In the genomic region with DNA sequence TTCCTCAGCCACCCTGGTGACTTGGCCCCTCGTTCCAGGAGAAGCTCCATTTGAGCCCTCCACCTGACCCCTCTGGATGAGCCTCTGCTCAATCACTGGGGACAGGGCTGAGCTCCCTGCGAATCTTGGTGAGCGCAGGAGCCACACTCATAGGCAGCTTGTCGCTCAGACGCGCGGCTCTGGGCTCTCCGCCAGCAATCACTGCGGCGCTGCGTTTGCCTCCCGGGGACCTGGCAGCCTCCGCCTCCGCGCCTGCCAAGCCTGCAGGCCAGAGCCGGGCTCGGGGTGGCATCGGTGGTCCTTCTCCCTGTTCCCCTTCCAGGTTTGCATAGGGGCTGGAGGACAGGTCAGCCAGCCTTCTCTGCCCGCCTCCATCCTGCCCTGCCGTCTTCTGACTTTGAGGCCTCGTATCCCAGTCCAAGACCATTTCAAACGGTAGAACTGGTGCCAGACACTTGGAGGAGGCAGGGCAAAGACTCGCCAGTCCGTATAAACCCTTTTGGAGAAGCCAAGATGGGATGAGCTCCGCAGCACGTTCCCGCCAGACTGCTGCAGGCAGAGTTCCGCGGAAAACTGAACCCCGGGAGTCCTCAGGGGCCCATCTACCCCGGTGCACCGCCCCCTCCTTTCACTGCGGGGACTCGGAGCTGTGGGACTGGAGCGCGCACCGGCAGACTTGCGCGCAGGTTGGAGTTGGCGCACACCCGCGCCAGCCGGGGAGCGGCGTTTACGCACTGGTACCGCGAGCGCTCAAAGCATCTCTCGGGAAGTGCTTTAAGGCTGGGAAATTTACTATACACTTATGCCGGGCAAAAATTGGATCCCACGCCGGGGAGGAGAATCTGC, we compare ENCODE assay signal across 7 cellular contexts. TPM values are rescaled to one million over a fixed set of nuclear protein-coding genes. Genes with fewer than 3 reads are reported as not detected.
DNase-seq lines count a peak whose midpoint lies in the region; ATAC-seq and TF ChIP-seq lines count a peak whose summit lies in the region.

No MANE protein-coding gene starts in this region.

- peak overlapping the region; percentile 100 for H3K4me2 ChIP-seq in skeletal muscle satellite cell (ENCODE audit: low read length)

- no peak for TF ChIP-seq CTCF in brain microvascular endothelial cell (IDR thresholded peaks at IDR 0.05; ENCODE audit: low read depth, low read length, missing control alignments)

- H3K27ac ChIP-seq in brain microvascular endothelial cell (no peak overlapping the region), iPS-20b (ENCODE audit: low read length) (no peak overlapping the region)

- H3K4me1 ChIP-seq in iPS-20b (ENCODE audit: insufficient read depth, low read length) (peaks cover 12% of the 10 kb centered on the region; the same call in 1 of the 2 replicates), skeletal muscle satellite cell (ENCODE audit: control insufficient read depth, insufficient read depth, low read length) (peaks cover 20% of the 10 kb centered on the region)

- DNase-seq in NCI-H1417 treated with DMSO at 0.1 percent for 48 hours (lab: John Stamatoyannopoulos, UW) (peak; percentile 26), brain microvascular endothelial cell (no peak)
- DNase-seq in activated CD8-positive, alpha-beta memory T cell treated with anti-CD3 and anti-CD28 coated beads, Interleukin-2, amount 50 U/mL, for 4 hours = no peak

- H3K9ac ChIP-seq in iPS-20b (ENCODE audit: low read depth, low read length) = peak overlapping the region; percentile 48; the same call in 1 of the 2 replicates
- H3K9ac ChIP-seq in skeletal muscle satellite cell (ENCODE audit: low read depth, low read length) = no peak overlapping the region

- no peaks in the 10 kb centered on the region for H3K9me3 ChIP-seq in iPS-20b (ENCODE audit: insufficient read depth, low read depth, low read length)
- no peaks in the 10 kb centered on the region for H3K9me3 ChIP-seq in skeletal muscle satellite cell (replicated peaks; ENCODE audit: low read length)

- H3K4me3 ChIP-seq in brain microvascular endothelial cell (ENCODE audit: low read depth, low read length) (peak overlapping the region; percentile 33), iPS-20b (ENCODE audit: low read length) (peak overlapping the region; percentile 79), skeletal muscle satellite cell (ENCODE audit: low read length) (peak overlapping the region; percentile 65)

- peaks cover 47% of the 10 kb centered on the region for H3K27me3 ChIP-seq in brain microvascular endothelial cell (replicated peaks)
- peaks cover 72% of the 10 kb centered on the region for H3K27me3 ChIP-seq in iPS-20b (ENCODE audit: insufficient read depth, low read length)
- peaks cover 67% of the 10 kb centered on the region for H3K27me3 ChIP-seq in skeletal muscle satellite cell (ENCODE audit: control insufficient read depth, insufficient read depth, low read length)

- in situ Hi-C loops in brain microvascular endothelial cell (cut with HindIII; ENCODE audit: low pct_ligation_motif_present, low sequenced_read_pairs) = no loop called here

- ATAC-seq in GM18498 (IDR thresholded peaks at IDR 0.05; ENCODE audit: unreplicated experiment) = peak; percentile 31
- ATAC-seq in GM18505 (IDR thresholded peaks at IDR 0.05; ENCODE audit: unreplicated experiment) = no peak

- H3K36me3 ChIP-seq in brain microvascular endothelial cell (replicated peaks) (no peaks in the 10 kb centered on the region), iPS-20b (ENCODE audit: insufficient read depth, low read depth, low read length) (no peaks in the 10 kb centered on the region), skeletal muscle satellite cell (ENCODE audit: insufficient read depth, low read length) (no peaks in the 10 kb centered on the region)

- no peak for TF ChIP-seq POLR2A in GM18505 (IDR thresholded peaks at IDR 0.05; ENCODE audit: borderline replicate concordance, extremely low read depth, insufficient read depth, insufficient read length)

RNA-seq across cellular contexts. Expression of gene TACR1, which starts 1.0 kb away (rescaled TPM):
- total RNA-seq in skeletal muscle satellite cell (2012; rRNA removed) = not detected in 2 replicates
